In genomic region chr4:35342833-35343232, GRCh38 we compare ENCODE assay signal across 23 cellular contexts.
"Had no signal": no experiment of that assay in that cellular context is flagged by ENCODE, and none has a peak within 500 bp of the region (broad histone marks: within the 10 kb centered on the region; RNA-seq: fewer than 3 reads in every experiment).

No MANE protein-coding gene starts in this region.

- H3K4me1 Mint-ChIP-seq: activated CD4-positive, alpha-beta memory T cell treated with anti-CD3 and anti-CD28 coated beads, Interleukin-2, amount 10 ng/mL, durations not matched to agents 7 days and 5 days; activated CD4-positive, alpha-beta T cell treated with anti-CD3 and anti-CD28 coated beads for 36 hours; activated naive CD8-positive, alpha-beta T cell treated with anti-CD3 and anti-CD28 coated beads, Interleukin-2, amount 10 ng/mL, durations not matched to agents 7 days and 5 days; T-helper 17 cell had no signal

- H3K36me3 ChIP-seq: adrenal gland, colonic mucosa, WERI-Rb-1 had no signal

- H3K4me3 Mint-ChIP-seq: activated CD4-positive, alpha-beta memory T cell treated with anti-CD3 and anti-CD28 coated beads, Interleukin-2, amount 10 ng/mL, durations not matched to agents 7 days and 5 days; activated CD4-positive, alpha-beta T cell treated with anti-CD3 and anti-CD28 coated beads for 36 hours; activated naive CD8-positive, alpha-beta T cell treated with anti-CD3 and anti-CD28 coated beads, Interleukin-2, amount 10 ng/mL, durations not matched to agents 7 days and 5 days; T-helper 17 cell had no signal

- H3K9me3 ChIP-seq: adrenal gland, colonic mucosa had no signal

- H3K27ac Mint-ChIP-seq: activated CD4-positive, alpha-beta memory T cell treated with anti-CD3 and anti-CD28 coated beads, Interleukin-2, amount 10 ng/mL, durations not matched to agents 7 days and 5 days; activated CD4-positive, alpha-beta T cell treated with anti-CD3 and anti-CD28 coated beads for 36 hours; activated naive CD8-positive, alpha-beta T cell treated with anti-CD3 and anti-CD28 coated beads, Interleukin-2, amount 10 ng/mL, durations not matched to agents 7 days and 5 days; T-helper 17 cell had no signal

- H3K27me3 ChIP-seq: adrenal gland, colonic mucosa had no signal

- H3K27me3 Mint-ChIP-seq: activated CD4-positive, alpha-beta memory T cell treated with anti-CD3 and anti-CD28 coated beads, Interleukin-2, amount 10 ng/mL, durations not matched to agents 7 days and 5 days; activated CD4-positive, alpha-beta T cell treated with anti-CD3 and anti-CD28 coated beads for 36 hours; activated naive CD8-positive, alpha-beta T cell treated with anti-CD3 and anti-CD28 coated beads, Interleukin-2, amount 10 ng/mL, durations not matched to agents 7 days and 5 days; T-helper 17 cell had no signal

- H3K36me3 Mint-ChIP-seq: activated naive CD8-positive, alpha-beta T cell treated with anti-CD3 and anti-CD28 coated beads, Interleukin-2, amount 10 ng/mL, durations not matched to agents 7 days and 5 days had no signal

- H3K4me1 ChIP-seq: adrenal gland, colonic mucosa had no signal

- ATAC-seq: activated CD4-positive, alpha-beta T cell treated with anti-CD3 and anti-CD28 coated beads for 36 hours; Panc1; T-helper 17 cell had no signal

- H3K27ac ChIP-seq: adrenal gland, colonic mucosa, RWPE1, WERI-Rb-1 had no signal

- H3K4me3 ChIP-seq: adrenal gland, colonic mucosa had no signal

- DNase-seq: activated CD4-positive, alpha-beta memory T cell treated with anti-CD3 and anti-CD28 coated beads, Interleukin-2, amount 10 ng/mL, durations not matched to agents 7 days and 5 days; activated CD4-positive, alpha-beta T cell treated with anti-CD3 and anti-CD28 coated beads for 36 hours; activated CD4-positive, alpha-beta T cell treated with anti-CD3 and anti-CD28 coated beads, Interleukin-2, amount 50 U/mL, for 1 hour; activated CD8-positive, alpha-beta memory T cell treated with anti-CD3 and anti-CD28 coated beads, Interleukin-2, amount 50 U/mL, for 4 hours; activated naive CD4-positive, alpha-beta T cell treated with anti-CD3 and anti-CD28 coated beads, Interleukin-2, amount 50 U/mL, for 16 hours; activated naive CD8-positive, alpha-beta T cell treated with anti-CD3 and anti-CD28 coated beads, Interleukin-2, amount 10 ng/mL, durations not matched to agents 7 days and 5 days; adrenal gland; anterior cingulate cortex; cerebellar nuclear complex; colonic mucosa; MM.1S; NCI-H1105; NCI-H1436 treated with DMSO at 0.1 percent for 48 hours; NCI-H187; NCI-H2081; NCI-H510A treated with DMSO at 0.1 percent for 48 hours; NCI-H69; Right ventricle myocardium superior; T-helper 17 cell; T-helper 9 cell; WERI-Rb-1 had no signal
